In the genomic region with DNA sequence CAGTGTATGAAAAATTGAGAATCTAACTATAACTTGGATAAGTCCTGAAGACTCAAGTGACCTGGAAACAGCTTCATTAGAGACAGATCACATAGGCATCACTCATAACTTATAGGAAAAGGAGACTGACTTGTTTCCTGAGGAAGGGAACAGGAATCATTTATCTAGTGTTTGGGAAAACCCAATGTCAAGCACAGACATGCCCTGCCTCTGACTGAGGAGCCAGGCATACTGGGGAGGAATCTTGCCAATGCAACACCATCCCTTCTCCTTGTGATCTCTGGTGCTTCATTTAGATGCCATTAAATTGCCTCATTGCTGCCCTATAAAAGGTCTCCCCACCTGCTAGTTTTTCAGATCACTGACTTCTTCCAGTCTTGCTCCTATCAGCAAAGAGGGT, we compare ENCODE assay signal across 25 cellular contexts. TPM values are rescaled to one million over a fixed set of nuclear protein-coding genes. Genes with fewer than 3 reads are reported as not detected.
"Had no signal": no experiment of that assay in that cellular context is flagged by ENCODE, and none has a peak within 500 bp of the region (broad histone marks: within the 10 kb centered on the region; RNA-seq: fewer than 3 reads in every experiment).

No MANE protein-coding gene starts in this region.

- DNase-seq: KBM-7, MG63, NCI-H1092, NCI-H1105 treated with DMSO at 0.1 percent for 48 hours, NCI-H1417 treated with DMSO at 0.1 percent for 48 hours, NCI-H146, NCI-H1694 treated with DMSO at 0.1 percent for 48 hours, NCI-H1930, NCI-H2081, NCI-H2107, NCI-H226, NCI-H446, NCI-H510A, NCI-H524 treated with DMSO at 0.1 percent for 48 hours, NCI-H69, NCI-H774, RPMI8226, SHP77 treated with DMSO at 0.1 percent for 48 hours, SJCRH30 had no signal

- H3K9me3 ChIP-seq: MG63, SJCRH30 had no signal

- H3K27me3 ChIP-seq: MG63 had no signal

- H3K4me3 ChIP-seq: MG63, SJCRH30 had no signal

- FAIRE-seq: RCC 7860 had no signal

- H3K36me3 ChIP-seq: MG63, SJCRH30 had no signal

- H3K27ac ChIP-seq: HL-60, SJCRH30 had no signal

- ATAC-seq: Right ventricle myocardium inferior, SK-N-SH treated with all-trans-retinoic acid at 6 μM for 48 hours had no signal

- H3K4me1 ChIP-seq: SJCRH30 had no signal

RNA-seq across cellular contexts. Expression of a gene that starts 10.3 kb away (rescaled TPM):
- total RNA-seq: HT-29, LHCN-M2, Right ventricle myocardium inferior, SJCRH30 had no signal

RNA-seq across cellular contexts. Expression of a gene that starts 20.1 kb away (rescaled TPM):
- total RNA-seq: HT-29, LHCN-M2, Right ventricle myocardium inferior, SJCRH30 had no signal

RNA-seq across cellular contexts. Expression of a gene that starts 32.3 kb away (rescaled TPM):
- total RNA-seq: HT-29, LHCN-M2, Right ventricle myocardium inferior, SJCRH30 had no signal

RNA-seq across cellular contexts. Expression of a gene that starts 39.6 kb away (rescaled TPM):
- total RNA-seq: HT-29, LHCN-M2, Right ventricle myocardium inferior, SJCRH30 had no signal

RNA-seq across cellular contexts. Expression of a gene that starts 43.2 kb away (rescaled TPM):
- total RNA-seq: HT-29, LHCN-M2, Right ventricle myocardium inferior, SJCRH30 had no signal
